ENCODE assay signal across 8 cellular contexts in the genomic region with DNA sequence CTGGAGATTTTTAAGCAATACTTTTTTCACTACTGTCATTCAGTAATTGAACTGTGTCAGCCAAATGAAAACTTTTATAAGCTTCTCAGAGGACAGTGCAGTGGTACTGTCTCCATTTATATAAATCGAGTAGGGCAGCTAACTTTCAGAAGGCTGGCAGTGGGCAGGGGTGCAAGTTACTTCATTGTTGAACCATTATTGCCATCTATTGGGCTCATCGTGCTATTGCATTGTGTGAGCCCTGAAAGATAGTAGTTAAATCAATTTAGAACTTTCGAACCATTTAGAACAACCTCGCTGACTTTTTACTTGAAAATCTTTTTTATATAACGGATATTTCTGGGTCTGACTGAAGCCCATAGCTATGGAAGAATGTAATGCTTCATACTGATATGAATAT.
DNase-seq lines count a peak whose midpoint lies in the region; ATAC-seq and TF ChIP-seq lines count a peak whose summit lies in the region.

No MANE protein-coding gene starts in this region.

- CTCF ChIA-PET in AG04449 (lab: Yijun Ruan, JAX): interaction anchor here (0.6 to 7.6 kb wide), 119 partner anchors 10 to 983 kb away, joined by 3 to 315 read pairs (median 6); a partner anchor contains a TSS

- ATAC-seq in aorta (ENCODE audit: low FRiP score): peak; percentile 85

- WGBS in aorta, 2 donors: 8% methylated on average over 5 of the region's 5 CpGs

- H3K4me3 ChIP-seq in AG04449 (ENCODE audit: low read depth, low read length): no peak overlapping the region
- no peak overlapping the region for H3K4me3 ChIP-seq in MG63
- H3K4me3 ChIP-seq in aorta (ENCODE audit: low read length in 2 of 2): no peak overlapping the region

- H3K27ac ChIP-seq in aorta (ENCODE audit: low read depth in 1 of 2, low read length in 2 of 2): no peak overlapping the region

- no peaks in the 10 kb centered on the region for H3K9me3 ChIP-seq in MG63
- no peaks in the 10 kb centered on the region for H3K9me3 ChIP-seq in aorta (ENCODE audit: control insufficient read depth, low read length)

- TF ChIP-seq CTCF in AG04449 (IDR thresholded peaks at IDR 0.05; ENCODE audit: insufficient read depth, low read length, missing control alignments) (peak; percentile 68), GM12872 (IDR thresholded peaks at IDR 0.05; ENCODE audit: insufficient read depth, low read depth, low read length) (peak; percentile 74)

- DNase-seq in AG04449 (ENCODE audit: low read depth, low spot score) (no peak), MG63 (peak; percentile 50), RKO (ENCODE audit: low spot score) (peak; percentile 50), dermis microvascular lymphatic vessel endothelial cell (ENCODE audit: low read depth in 2 of 2) (peak; percentile 66 to 77), lung microvascular endothelial cell (ENCODE audit: low read depth in 2 of 2) (peak; percentile 74 to 85), aorta (no peak)
- no peak for DNase-seq in activated T-cell treated with anti-CD3 and anti-CD28 coated beads, Interleukin-2, amount 50 U/mL, for 48 hours

- POLR2A ChIA-PET in AG04449 (lab: Yijun Ruan, JAX): no interaction called here

- intact Hi-C loops in aorta (cut with DNase I): loop anchor here (5.0 to 10.0 kb wide), 3 partner anchors 586 to 786 kb away; a partner anchor contains a TSS

- H3K4me1 ChIP-seq in aorta (ENCODE audit: control insufficient read depth in 1 of 2, insufficient read depth in 2 of 2, low read length in 2 of 2): no peaks in the 10 kb centered on the region

- H3K27me3 ChIP-seq in MG63 (no peaks in the 10 kb centered on the region), aorta (ENCODE audit: control insufficient read depth in 1 of 2, insufficient read depth in 2 of 2, low read length in 1 of 2) (no peaks in the 10 kb centered on the region)

- H3K36me3 ChIP-seq in MG63 (no peaks in the 10 kb centered on the region), aorta (ENCODE audit: control insufficient read depth in 1 of 2, insufficient read depth in 2 of 2, low read length in 1 of 2) (no peaks in the 10 kb centered on the region)

Comparison
In these comparisons a context has a peak if more than half of its experiments do, and no peak if none do; other contexts are left out.
1. DNase-seq: peak in MG63 (single experiment), RKO (single experiment), dermis microvascular lymphatic vessel endothelial cell (2 of 2) and lung microvascular endothelial cell (2 of 2); none in AG04449 (single experiment), aorta (0 of 2) and activated T-cell treated with anti-CD3 and anti-CD28 coated beads, Interleukin-2, amount 50 U/mL, for 48 hours (0 of 2).